In the genomic region with DNA sequence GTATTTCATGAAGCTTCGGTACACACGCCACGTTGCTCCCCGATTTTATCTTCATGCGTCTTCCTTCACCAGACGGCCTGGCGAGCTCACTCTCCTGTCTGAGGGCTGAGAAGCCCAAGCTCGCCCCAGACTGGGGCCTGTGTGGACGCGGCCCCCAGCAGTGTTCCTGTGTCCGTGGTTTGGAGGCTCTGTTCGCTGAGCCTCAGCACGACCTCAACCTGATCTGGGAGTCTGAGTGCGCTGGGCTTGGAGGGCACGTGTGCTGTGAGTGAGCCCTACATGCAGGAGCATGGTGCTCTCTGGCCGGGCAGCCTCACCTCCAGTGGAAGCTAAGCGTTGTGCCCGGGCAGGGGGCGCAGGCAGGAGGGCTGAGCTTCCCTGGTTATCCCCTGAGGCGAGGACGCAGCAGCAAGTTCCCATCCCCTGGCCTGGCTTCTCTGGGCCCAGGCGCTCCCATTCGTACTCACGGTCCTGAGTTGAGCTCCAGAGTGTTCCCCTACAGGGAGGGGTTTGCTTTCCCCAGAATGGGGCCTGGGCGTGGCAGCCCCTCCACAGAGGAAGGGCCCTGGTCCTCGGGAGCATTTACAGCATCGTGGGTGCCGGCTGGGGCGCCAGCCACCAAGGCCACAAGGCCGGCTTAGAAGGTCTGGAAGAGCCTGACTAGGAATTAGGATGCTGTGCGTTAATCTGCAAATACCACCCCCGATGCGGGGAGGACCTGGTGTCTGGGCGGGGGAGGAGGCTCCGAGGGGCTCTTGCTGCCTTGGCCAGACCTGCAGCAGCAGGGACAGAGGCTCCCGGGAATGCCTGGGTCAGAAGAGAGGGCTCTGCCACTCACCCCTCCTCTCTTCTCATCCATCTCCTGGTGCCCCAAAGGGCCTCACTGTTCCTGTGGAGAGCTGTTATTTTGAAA, we compare ENCODE assay signal across 12 cellular contexts.
"Had no signal": no experiment of that assay in that cellular context is flagged by ENCODE, and none has a peak within 500 bp of the region (broad histone marks: within the 10 kb centered on the region; RNA-seq: fewer than 3 reads in every experiment).

No MANE protein-coding gene starts in this region.

- H3K27ac Mint-ChIP-seq: activated CD4-positive, alpha-beta memory T cell treated with anti-CD3 and anti-CD28 coated beads, Interleukin-2, amount 10 ng/mL, durations not matched to agents 7 days and 5 days; activated naive CD8-positive, alpha-beta T cell treated with anti-CD3 and anti-CD28 coated beads, Interleukin-2, amount 10 ng/mL, durations not matched to agents 7 days and 5 days; T-helper 2 cell treated with Interferon-gamma antibody and Interleukin-4, amounts not matched to agents 5 μg/mL and 100 μg/mL, for 36 hours had no signal

- H3K4me1 Mint-ChIP-seq: activated CD4-positive, alpha-beta memory T cell treated with anti-CD3 and anti-CD28 coated beads, Interleukin-2, amount 10 ng/mL, durations not matched to agents 7 days and 5 days; activated naive CD8-positive, alpha-beta T cell treated with anti-CD3 and anti-CD28 coated beads, Interleukin-2, amount 10 ng/mL, durations not matched to agents 7 days and 5 days had no signal

- H3K9me3 Mint-ChIP-seq: activated CD4-positive, alpha-beta memory T cell treated with anti-CD3 and anti-CD28 coated beads, Interleukin-2, amount 10 ng/mL, durations not matched to agents 7 days and 5 days; T-helper 2 cell treated with Interferon-gamma antibody and Interleukin-4, amounts not matched to agents 5 μg/mL and 100 μg/mL, for 36 hours had no signal

- DNase-seq: activated CD4-positive, alpha-beta memory T cell treated with anti-CD3 and anti-CD28 coated beads, Interleukin-2, amount 10 ng/mL, durations not matched to agents 7 days and 5 days; activated gamma-delta T cell; activated naive CD8-positive, alpha-beta T cell treated with anti-CD3 and anti-CD28 coated beads, Interleukin-2, amount 10 ng/mL, durations not matched to agents 7 days and 5 days; activated T-cell treated with anti-CD3 and anti-CD28 coated beads, Interleukin-2, amount 50 U/mL, for 48 hours; foreskin melanocyte; heart right ventricle; stimulated activated CD4-positive, alpha-beta T cell treated with anti-CD3 and anti-CD28 coated beads, Interleukin-4, amount 100 ng/mL, for 1 hour; stimulated activated CD8-positive, alpha-beta memory T cell treated with anti-CD3 and anti-CD28 coated beads, Interleukin-4, amount 100 ng/mL, for 48 hours; stomach; SW 1271; uterus had no signal

- H3K4me3 Mint-ChIP-seq: activated CD4-positive, alpha-beta memory T cell treated with anti-CD3 and anti-CD28 coated beads, Interleukin-2, amount 10 ng/mL, durations not matched to agents 7 days and 5 days; activated naive CD8-positive, alpha-beta T cell treated with anti-CD3 and anti-CD28 coated beads, Interleukin-2, amount 10 ng/mL, durations not matched to agents 7 days and 5 days; T-helper 2 cell treated with Interferon-gamma antibody and Interleukin-4, amounts not matched to agents 5 μg/mL and 100 μg/mL, for 36 hours had no signal

- H3K36me3 Mint-ChIP-seq: activated naive CD8-positive, alpha-beta T cell treated with anti-CD3 and anti-CD28 coated beads, Interleukin-2, amount 10 ng/mL, durations not matched to agents 7 days and 5 days had no signal
